In the genomic region with DNA sequence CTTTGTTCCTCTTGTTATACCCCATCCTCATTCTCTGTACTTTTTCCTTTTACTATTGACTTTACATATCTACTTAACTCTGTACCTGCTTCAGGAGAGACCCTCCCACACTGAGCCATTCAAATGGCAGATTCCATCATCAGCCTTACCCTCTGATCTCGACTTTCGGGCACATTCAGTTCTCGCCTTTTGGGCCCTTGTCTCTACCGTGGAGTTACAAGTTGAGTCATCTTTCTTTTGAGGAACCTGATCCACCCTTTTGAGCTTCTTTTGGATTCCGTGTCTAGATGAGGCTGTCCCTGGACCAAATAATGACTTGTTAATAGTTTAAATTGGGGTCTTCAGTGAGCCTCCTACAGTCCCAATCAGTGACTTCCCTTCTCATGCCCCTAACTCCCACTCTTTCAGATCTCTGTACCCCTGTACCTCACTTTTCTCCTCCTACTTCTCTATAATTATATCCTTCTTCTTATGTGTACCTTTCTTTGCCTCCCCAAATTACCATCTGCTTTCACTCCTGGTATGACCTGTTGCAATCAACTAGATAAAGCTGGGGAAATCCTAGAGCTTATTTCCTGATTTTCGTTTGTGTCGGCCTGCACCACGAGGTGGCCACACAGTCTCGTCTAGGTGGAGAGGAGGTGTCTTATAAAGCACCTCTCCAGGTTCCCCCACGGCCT, we compare ENCODE assay signal across 10 cellular contexts. TPM values are rescaled to one million over a fixed set of nuclear protein-coding genes. Genes with fewer than 3 reads are reported as not detected.
DNase-seq lines count a peak whose midpoint lies in the region; ATAC-seq, FAIRE-seq and TF ChIP-seq lines count a peak whose summit lies in the region.
"Had no signal": no experiment of that assay in that cellular context is flagged by ENCODE, and none has a peak within 500 bp of the region (broad histone marks: within the 10 kb centered on the region; RNA-seq: fewer than 3 reads in every experiment).

No MANE protein-coding gene starts in this region.

- peaks cover 10% of the 10 kb centered on the region for H3K9me3 Mint-ChIP-seq in astrocyte (ENCODE audit: unreplicated experiment)

- WGBS in sigmoid colon, 2 donors = 77 to 90% methylated on average over 10 of the region's 10 CpGs

- H3K27ac ChIP-seq in astrocyte (ENCODE audit: low read depth, low read length) (no peak overlapping the region), sigmoid colon (no peak overlapping the region)

- peaks cover 40% of the 10 kb centered on the region for H3K36me3 Mint-ChIP-seq in astrocyte (ENCODE audit: low read depth, unreplicated experiment)

- H3K4me1 ChIP-seq in astrocyte (ENCODE audit: insufficient read depth, low read length) (no peaks in the 10 kb centered on the region), sigmoid colon (no peaks in the 10 kb centered on the region)

- TF ChIP-seq POLR2A in sigmoid colon (IDR thresholded peaks at IDR 0.05) = no peak

- TF ChIP-seq CTCF in astrocyte (IDR thresholded peaks at IDR 0.05; ENCODE audit: insufficient read depth, low read depth, low read length) (no peak), sigmoid colon (IDR thresholded peaks at IDR 0.05) (no peak)

- no peaks in the 10 kb centered on the region for H3K79me2 ChIP-seq in astrocyte (ENCODE audit: insufficient read depth, low read length)

- H3K27me3 Mint-ChIP-seq in astrocyte (ENCODE audit: low read depth, unreplicated experiment) = no peaks in the 10 kb centered on the region

- no peak overlapping the region for H3K9ac ChIP-seq in astrocyte (ENCODE audit: low read length)

- H2AFZ ChIP-seq in astrocyte (ENCODE audit: low read depth, low read length) = no peak overlapping the region

- no peaks in the 10 kb centered on the region for H3K4me1 Mint-ChIP-seq in astrocyte (ENCODE audit: low read depth, unreplicated experiment)

- no peak for TF ChIP-seq EP300 in sigmoid colon (IDR thresholded peaks at IDR 0.05)

- FAIRE-seq in astrocyte (lab: Jason Lieb, UNC) = no peak

- ATAC-seq in GM18502 (IDR thresholded peaks at IDR 0.05; ENCODE audit: poor library complexity, unreplicated experiment) = peak; percentile 73
- ATAC-seq in GM21381 (IDR thresholded peaks at IDR 0.05; ENCODE audit: unreplicated experiment) = peak; percentile 44
- peak; percentile 57 for ATAC-seq in HG03442 (IDR thresholded peaks at IDR 0.05; ENCODE audit: unreplicated experiment)

- DNase-seq in astrocyte (ENCODE audit: low read depth) (no peak), mesenteric fat pad (ENCODE audit: low spot score) (no peak), HT-29 (ENCODE audit: low spot score) (no peak), GM03348 (ENCODE audit: low spot score) (no peak), sigmoid colon (no peak)
- DNase-seq: NCI-H2029 treated with DMSO at 0.1 percent for 48 hours had no signal

- no peaks in the 10 kb centered on the region for H4K20me1 ChIP-seq in astrocyte (ENCODE audit: insufficient read depth, low read length)

- H3K36me3 ChIP-seq in astrocyte (ENCODE audit: insufficient read depth, low read length) (peaks cover 8% of the 10 kb centered on the region), sigmoid colon (peaks cover 0 to 98% (median 42%) of the 10 kb centered on the region in 4 donors)

- intact Hi-C loops in sigmoid colon (cut with DNase I) = no loop called here

- no peak overlapping the region for H3K4me2 ChIP-seq in astrocyte (ENCODE audit: low read length)

- H3K4me3 Mint-ChIP-seq in astrocyte (ENCODE audit: unreplicated experiment) = no peak overlapping the region

- H3K9me3 ChIP-seq in astrocyte (ENCODE audit: insufficient read depth, low read depth, low read length) (no peaks in the 10 kb centered on the region), sigmoid colon (peaks cover 0 to 2% (median 0%) of the 10 kb centered on the region in 4 donors)

- H3K27me3 ChIP-seq in astrocyte (ENCODE audit: insufficient read depth, low read length) = no peaks in the 10 kb centered on the region
- no peaks in the 10 kb centered on the region for H3K27me3 ChIP-seq in sigmoid colon

- H3K4me3 ChIP-seq in astrocyte (ENCODE audit: insufficient read depth, low read depth, low read length) = no peak overlapping the region
- H3K4me3 ChIP-seq in sigmoid colon = no peak overlapping the region

- peak overlapping the region; percentile 70 for H3K27ac Mint-ChIP-seq in astrocyte (ENCODE audit: unreplicated experiment)

RNA-seq across cellular contexts. Expression of a gene that starts 17.2 kb away (rescaled TPM):
- total RNA-seq in astrocyte (61.7 and 69.3 TPM in 2 replicates), mesenteric fat pad (24.5 TPM), sigmoid colon (10 to 100 TPM; 15.3 to 22.7 (median 18.9) TPM)
- 10.0 and 11.9 TPM in 2 replicates for total RNA-seq in HT-29 (2014; rRNA removed; shearing (Covaris generic))
- 10 to 100 TPM in 2 of 3 donors, 1 to 10 TPM in 1; 9.2 to 41.8 (median 10.8) TPM for polyA plus RNA-seq in sigmoid colon
- polyA plus RNA-seq: neural cell had no signal

RNA-seq across cellular contexts. Expression of a gene that starts 23.0 kb away (rescaled TPM):
- total RNA-seq in astrocyte (14.1 and 18.5 TPM in 2 replicates), mesenteric fat pad (2.6 TPM), sigmoid colon (1 to 10 TPM in 2 of 4 donors, not detected in 2; 2.1 TPM)
- total RNA-seq in HT-29 (2014; rRNA removed; shearing (Covaris generic)) = not detected in 2 replicates
- polyA plus RNA-seq in sigmoid colon = 10 to 100 TPM in 1 of 3 donors, 1 to 10 TPM in 1, under 1 TPM in 1; under 0.01 to 19.2 (median 1.8) TPM
